In genomic region chr20:3172933-3173581, GRCh38 we compare ENCODE assay signal across 1 cellular context.
TF ChIP-seq lines count a peak whose summit lies in the region.

LZTS3 (minus strand) TSS chr20:3173549; CDS start chr20:3167163, 6,386 bp downstream.

TF ChIP-seq in HepG2, 621 proteins besides CTCF, POLR2A, EP300 and RAD21 (continued from another document and continues in another):
- TF ChIP-seq, protein P1, sequence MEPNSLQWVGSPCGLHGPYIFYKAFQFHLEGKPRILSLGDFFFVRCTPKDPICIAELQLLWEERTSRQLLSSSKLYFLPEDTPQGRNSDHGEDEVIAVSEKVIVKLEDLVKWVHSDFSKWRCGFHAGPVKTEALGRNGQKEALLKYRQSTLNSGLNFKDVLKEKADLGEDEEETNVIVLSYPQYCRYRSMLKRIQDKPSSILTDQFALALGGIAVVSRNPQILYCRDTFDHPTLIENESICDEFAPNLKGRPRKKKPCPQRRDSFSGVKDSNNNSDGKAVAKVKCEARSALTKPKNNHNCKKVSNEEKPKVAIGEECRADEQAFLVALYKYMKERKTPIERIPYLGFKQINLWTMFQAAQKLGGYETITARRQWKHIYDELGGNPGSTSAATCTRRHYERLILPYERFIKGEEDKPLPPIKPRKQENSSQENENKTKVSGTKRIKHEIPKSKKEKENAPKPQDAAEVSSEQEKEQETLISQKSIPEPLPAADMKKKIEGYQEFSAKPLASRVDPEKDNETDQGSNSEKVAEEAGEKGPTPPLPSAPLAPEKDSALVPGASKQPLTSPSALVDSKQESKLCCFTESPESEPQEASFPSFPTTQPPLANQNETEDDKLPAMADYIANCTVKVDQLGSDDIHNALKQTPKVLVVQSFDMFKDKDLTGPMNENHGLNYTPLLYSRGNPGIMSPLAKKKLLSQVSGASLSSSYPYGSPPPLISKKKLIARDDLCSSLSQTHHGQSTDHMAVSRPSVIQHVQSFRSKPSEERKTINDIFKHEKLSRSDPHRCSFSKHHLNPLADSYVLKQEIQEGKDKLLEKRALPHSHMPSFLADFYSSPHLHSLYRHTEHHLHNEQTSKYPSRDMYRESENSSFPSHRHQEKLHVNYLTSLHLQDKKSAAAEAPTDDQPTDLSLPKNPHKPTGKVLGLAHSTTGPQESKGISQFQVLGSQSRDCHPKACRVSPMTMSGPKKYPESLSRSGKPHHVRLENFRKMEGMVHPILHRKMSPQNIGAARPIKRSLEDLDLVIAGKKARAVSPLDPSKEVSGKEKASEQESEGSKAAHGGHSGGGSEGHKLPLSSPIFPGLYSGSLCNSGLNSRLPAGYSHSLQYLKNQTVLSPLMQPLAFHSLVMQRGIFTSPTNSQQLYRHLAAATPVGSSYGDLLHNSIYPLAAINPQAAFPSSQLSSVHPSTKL (CRISPR knock-in tag; IDR thresholded peaks at IDR 0.05) = no peak; the same call in 1 of the 2 replicates
- TF ChIP-seq LCORL (IDR thresholded peaks at IDR 0.05) (no peak), LCORL (CRISPR knock-in tag; IDR thresholded peaks at IDR 0.05) (0 out of 2 replicates have a peak, but pooled peaks have one; percentile 11), ZFP82 (CRISPR knock-in tag; IDR thresholded peaks at IDR 0.05; ENCODE audit: borderline replicate concordance) (no peak), ZBTB8A (CRISPR knock-in tag; IDR thresholded peaks at IDR 0.05; ENCODE audit: borderline replicate concordance, low read depth) (no peak), PRDM10 (CRISPR knock-in tag; IDR thresholded peaks at IDR 0.05; ENCODE audit: low read depth) (no peak), ZNF790 (CRISPR knock-in tag; IDR thresholded peaks at IDR 0.05; ENCODE audit: borderline replicate concordance) (peak; percentile 4; the same call in 1 of the 2 replicates), TOPORS (CRISPR knock-in tag; IDR thresholded peaks at IDR 0.05) (0 out of 2 replicates have a peak, but pooled peaks have one; percentile 25), ZNF530 (CRISPR knock-in tag; IDR thresholded peaks at IDR 0.05; ENCODE audit: low read depth) (no peak), ZNF124 (CRISPR knock-in tag; IDR thresholded peaks at IDR 0.05) (no peak), SRSF1 (optimal IDR thresholded peaks at IDR 0.05; ENCODE audit: low read depth, low read length) (peak; percentile 91), KLF16 (CRISPR knock-in tag; IDR thresholded peaks at IDR 0.05) (peak in 1 of 2 experiments; percentile 88; a peak in 2 of 4 replicates), ZC3H13 (CRISPR knock-in tag; IDR thresholded peaks at IDR 0.05) (no peak), ZNF510 (CRISPR knock-in tag; IDR thresholded peaks at IDR 0.05; ENCODE audit: low read depth) (no peak), ZBTB46 (CRISPR knock-in tag; IDR thresholded peaks at IDR 0.05; ENCODE audit: borderline replicate concordance) (no peak), ZNF205 (CRISPR knock-in tag; IDR thresholded peaks at IDR 0.05) (no peak; the same call in 1 of the 2 replicates), REST (IDR thresholded peaks at IDR 0.05; ENCODE audit: borderline replicate concordance in 1 of 2, low read depth in 1 of 2, low read length in 2 of 2) (no peak), NFE2L1 (CRISPR knock-in tag; IDR thresholded peaks at IDR 0.05; ENCODE audit: borderline replicate concordance) (no peak; the same call in 1 of the 2 replicates), ZNF441 (CRISPR knock-in tag; IDR thresholded peaks at IDR 0.05; ENCODE audit: borderline replicate concordance) (no peak), ZBTB42 (CRISPR knock-in tag; IDR thresholded peaks at IDR 0.05) (no peak), ZFP62 (CRISPR knock-in tag; IDR thresholded peaks at IDR 0.05) (0 out of 2 replicates have a peak, but pooled peaks have one; percentile 12)
- TF ChIP-seq, protein P2, sequence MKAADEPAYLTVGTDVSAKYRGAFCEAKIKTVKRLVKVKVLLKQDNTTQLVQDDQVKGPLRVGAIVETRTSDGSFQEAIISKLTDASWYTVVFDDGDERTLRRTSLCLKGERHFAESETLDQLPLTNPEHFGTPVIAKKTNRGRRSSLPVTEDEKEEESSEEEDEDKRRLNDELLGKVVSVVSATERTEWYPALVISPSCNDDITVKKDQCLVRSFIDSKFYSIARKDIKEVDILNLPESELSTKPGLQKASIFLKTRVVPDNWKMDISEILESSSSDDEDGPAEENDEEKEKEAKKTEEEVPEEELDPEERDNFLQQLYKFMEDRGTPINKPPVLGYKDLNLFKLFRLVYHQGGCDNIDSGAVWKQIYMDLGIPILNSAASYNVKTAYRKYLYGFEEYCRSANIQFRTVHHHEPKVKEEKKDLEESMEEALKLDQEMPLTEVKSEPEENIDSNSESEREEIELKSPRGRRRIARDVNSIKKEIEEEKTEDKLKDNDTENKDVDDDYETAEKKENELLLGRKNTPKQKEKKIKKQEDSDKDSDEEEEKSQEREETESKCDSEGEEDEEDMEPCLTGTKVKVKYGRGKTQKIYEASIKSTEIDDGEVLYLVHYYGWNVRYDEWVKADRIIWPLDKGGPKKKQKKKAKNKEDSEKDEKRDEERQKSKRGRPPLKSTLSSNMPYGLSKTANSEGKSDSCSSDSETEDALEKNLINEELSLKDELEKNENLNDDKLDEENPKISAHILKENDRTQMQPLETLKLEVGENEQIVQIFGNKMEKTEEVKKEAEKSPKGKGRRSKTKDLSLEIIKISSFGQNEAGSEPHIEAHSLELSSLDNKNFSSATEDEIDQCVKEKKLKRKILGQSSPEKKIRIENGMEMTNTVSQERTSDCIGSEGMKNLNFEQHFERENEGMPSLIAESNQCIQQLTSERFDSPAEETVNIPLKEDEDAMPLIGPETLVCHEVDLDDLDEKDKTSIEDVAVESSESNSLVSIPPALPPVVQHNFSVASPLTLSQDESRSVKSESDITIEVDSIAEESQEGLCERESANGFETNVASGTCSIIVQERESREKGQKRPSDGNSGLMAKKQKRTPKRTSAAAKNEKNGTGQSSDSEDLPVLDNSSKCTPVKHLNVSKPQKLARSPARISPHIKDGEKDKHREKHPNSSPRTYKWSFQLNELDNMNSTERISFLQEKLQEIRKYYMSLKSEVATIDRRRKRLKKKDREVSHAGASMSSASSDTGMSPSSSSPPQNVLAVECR (CRISPR knock-in tag; IDR thresholded peaks at IDR 0.05; ENCODE audit: borderline replicate concordance) = peak; percentile 79
- TF ChIP-seq, protein P3, sequence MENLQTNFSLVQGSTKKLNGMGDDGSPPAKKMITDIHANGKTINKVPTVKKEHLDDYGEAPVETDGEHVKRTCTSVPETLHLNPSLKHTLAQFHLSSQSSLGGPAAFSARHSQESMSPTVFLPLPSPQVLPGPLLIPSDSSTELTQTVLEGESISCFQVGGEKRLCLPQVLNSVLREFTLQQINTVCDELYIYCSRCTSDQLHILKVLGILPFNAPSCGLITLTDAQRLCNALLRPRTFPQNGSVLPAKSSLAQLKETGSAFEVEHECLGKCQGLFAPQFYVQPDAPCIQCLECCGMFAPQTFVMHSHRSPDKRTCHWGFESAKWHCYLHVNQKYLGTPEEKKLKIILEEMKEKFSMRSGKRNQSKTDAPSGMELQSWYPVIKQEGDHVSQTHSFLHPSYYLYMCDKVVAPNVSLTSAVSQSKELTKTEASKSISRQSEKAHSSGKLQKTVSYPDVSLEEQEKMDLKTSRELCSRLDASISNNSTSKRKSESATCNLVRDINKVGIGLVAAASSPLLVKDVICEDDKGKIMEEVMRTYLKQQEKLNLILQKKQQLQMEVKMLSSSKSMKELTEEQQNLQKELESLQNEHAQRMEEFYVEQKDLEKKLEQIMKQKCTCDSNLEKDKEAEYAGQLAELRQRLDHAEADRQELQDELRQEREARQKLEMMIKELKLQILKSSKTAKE (CRISPR knock-in tag; IDR thresholded peaks at IDR 0.05; ENCODE audit: borderline replicate concordance) = peak; percentile 69
- TF ChIP-seq, protein P4, sequence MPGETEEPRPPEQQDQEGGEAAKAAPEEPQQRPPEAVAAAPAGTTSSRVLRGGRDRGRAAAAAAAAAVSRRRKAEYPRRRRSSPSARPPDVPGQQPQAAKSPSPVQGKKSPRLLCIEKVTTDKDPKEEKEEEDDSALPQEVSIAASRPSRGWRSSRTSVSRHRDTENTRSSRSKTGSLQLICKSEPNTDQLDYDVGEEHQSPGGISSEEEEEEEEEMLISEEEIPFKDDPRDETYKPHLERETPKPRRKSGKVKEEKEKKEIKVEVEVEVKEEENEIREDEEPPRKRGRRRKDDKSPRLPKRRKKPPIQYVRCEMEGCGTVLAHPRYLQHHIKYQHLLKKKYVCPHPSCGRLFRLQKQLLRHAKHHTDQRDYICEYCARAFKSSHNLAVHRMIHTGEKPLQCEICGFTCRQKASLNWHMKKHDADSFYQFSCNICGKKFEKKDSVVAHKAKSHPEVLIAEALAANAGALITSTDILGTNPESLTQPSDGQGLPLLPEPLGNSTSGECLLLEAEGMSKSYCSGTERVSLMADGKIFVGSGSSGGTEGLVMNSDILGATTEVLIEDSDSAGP (CRISPR knock-in tag; IDR thresholded peaks at IDR 0.05; ENCODE audit: borderline replicate concordance) = no peak; the same call in 1 of the 2 replicates
- TF ChIP-seq, protein P5, sequence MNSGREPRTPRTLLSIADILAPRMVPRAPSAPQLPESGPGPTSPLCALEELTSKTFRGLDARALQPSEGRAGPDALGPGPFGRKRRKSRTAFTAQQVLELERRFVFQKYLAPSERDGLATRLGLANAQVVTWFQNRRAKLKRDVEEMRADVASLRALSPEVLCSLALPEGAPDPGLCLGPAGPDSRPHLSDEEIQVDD (CRISPR knock-in tag; IDR thresholded peaks at IDR 0.05; ENCODE audit: borderline replicate concordance) = peak; percentile 78; the same call in 1 of the 2 replicates
- TF ChIP-seq, protein P6, sequence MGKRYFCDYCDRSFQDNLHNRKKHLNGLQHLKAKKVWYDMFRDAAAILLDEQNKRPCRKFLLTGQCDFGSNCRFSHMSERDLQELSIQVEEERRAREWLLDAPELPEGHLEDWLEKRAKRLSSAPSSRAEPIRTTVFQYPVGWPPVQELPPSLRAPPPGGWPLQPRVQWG (CRISPR knock-in tag; IDR thresholded peaks at IDR 0.05; ENCODE audit: borderline replicate concordance, low read depth) = no peak
- TF ChIP-seq, protein P7, sequence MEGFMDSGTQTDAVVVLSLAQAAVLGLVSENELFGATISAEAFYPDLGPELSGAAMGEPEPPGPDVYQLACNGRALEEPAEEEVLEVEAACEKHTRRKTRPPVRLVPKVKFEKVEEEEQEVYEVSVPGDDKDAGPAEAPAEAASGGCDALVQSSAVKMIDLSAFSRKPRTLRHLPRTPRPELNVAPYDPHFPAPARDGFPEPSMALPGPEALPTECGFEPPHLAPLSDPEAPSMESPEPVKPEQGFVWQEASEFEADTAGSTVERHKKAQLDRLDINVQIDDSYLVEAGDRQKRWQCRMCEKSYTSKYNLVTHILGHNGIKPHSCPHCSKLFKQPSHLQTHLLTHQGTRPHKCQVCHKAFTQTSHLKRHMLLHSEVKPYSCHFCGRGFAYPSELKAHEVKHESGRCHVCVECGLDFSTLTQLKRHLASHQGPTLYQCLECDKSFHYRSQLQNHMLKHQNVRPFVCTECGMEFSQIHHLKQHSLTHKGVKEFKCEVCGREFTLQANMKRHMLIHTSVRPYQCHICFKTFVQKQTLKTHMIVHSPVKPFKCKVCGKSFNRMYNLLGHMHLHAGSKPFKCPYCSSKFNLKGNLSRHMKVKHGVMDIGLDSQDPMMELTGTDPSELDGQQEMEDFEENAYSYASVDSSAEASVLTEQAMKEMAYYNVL (CRISPR knock-in tag; IDR thresholded peaks at IDR 0.05; ENCODE audit: borderline replicate concordance) = no peak; the same call in 1 of the 2 replicates
